Comparison of ENCODE assay signal across 1 cellular context in genomic region chr6:32133786-32134185, GRCh38.
TF ChIP-seq lines count a peak whose summit lies in the region.

No MANE protein-coding gene starts in this region.

TF ChIP-seq in SK-N-SH, 30 proteins besides CTCF, POLR2A, EP300 and RAD21 (continued from another document):
- no peak for TF ChIP-seq REST (IDR thresholded peaks at IDR 0.05; ENCODE audit: low read depth, low read length)
- no peak for TF ChIP-seq FOXJ3 (CRISPR knock-in tag; IDR thresholded peaks at IDR 0.05)
- TF ChIP-seq FOSL2 (IDR thresholded peaks at IDR 0.05; ENCODE audit: borderline replicate concordance, low read depth) = no peak
- TF ChIP-seq POLR2AphosphoS5 (IDR thresholded peaks at IDR 0.05; ENCODE audit: low read depth, low read length) = no peak
